18 cellular contexts compared by ENCODE assay signal in the genomic region with DNA sequence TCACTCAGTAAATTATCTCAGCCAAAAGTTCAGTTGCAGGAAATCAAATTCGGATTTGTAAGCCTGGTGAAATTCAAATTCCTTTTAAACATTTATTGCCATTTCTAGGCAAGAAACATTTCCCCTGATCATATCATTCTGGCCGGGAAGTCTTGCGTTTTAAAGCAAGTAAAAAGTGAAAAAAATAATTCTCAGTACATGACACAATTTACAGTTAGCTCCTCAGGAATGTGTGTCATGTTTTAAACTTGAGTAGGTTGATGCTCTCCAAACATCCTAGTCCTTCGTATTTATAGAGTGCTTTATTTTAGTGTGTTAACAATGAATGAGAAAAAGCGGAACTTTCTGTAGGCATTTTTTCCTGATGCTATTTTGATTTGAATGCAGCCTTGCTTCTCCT.
A peak's percentile ranks its signal among the peaks of the same experiment; 100 is the strongest.
DNase-seq lines count a peak whose midpoint lies in the region; ATAC-seq, FAIRE-seq and TF ChIP-seq lines count a peak whose summit lies in the region.
"Had no signal": no experiment of that assay in that cellular context is flagged by ENCODE, and none has a peak within 500 bp of the region (broad histone marks: within the 10 kb centered on the region; RNA-seq: fewer than 3 reads in every experiment).

No MANE protein-coding gene starts in this region.

- H3K27me3 ChIP-seq in adipocyte (replicated peaks; ENCODE audit: control insufficient read depth, insufficient read depth, low read length) (peaks cover 10% of the 10 kb centered on the region), osteoblast (ENCODE audit: insufficient read depth, low read length) (no peaks in the 10 kb centered on the region), small intestine (ENCODE audit: control insufficient read depth in 2 of 2, insufficient read depth in 2 of 2, low read length in 2 of 2) (no peaks in the 10 kb centered on the region)

- H3K4me1 ChIP-seq in adipocyte (ENCODE audit: control insufficient read depth, insufficient read depth, low read length): peaks cover 32% of the 10 kb centered on the region
- H3K4me1 ChIP-seq in osteoblast (ENCODE audit: insufficient read depth, low read length): peaks cover 49% of the 10 kb centered on the region
- no peaks in the 10 kb centered on the region for H3K4me1 ChIP-seq in small intestine (ENCODE audit: control insufficient read depth in 2 of 2, insufficient read depth in 1 of 2, low read depth in 1 of 2, low read length in 1 of 2)

- no peak overlapping the region for H3K4me3 ChIP-seq in adipocyte (ENCODE audit: low read length)
- no peak overlapping the region for H3K4me3 ChIP-seq in fibroblast of the aortic adventitia (ENCODE audit: low read depth, low read length)
- H3K4me3 ChIP-seq in osteoblast (ENCODE audit: insufficient read depth, low read length): no peak overlapping the region
- no peak overlapping the region for H3K4me3 ChIP-seq in small intestine (ENCODE audit: low read depth in 1 of 2, low read length in 2 of 2)

- no peaks in the 10 kb centered on the region for H4K20me1 ChIP-seq in osteoblast (ENCODE audit: insufficient read depth, low read length)

- H3K36me3 ChIP-seq in adipocyte (ENCODE audit: control insufficient read depth, insufficient read depth, low read length, severe bottlenecking): no peaks in the 10 kb centered on the region
- no peaks in the 10 kb centered on the region for H3K36me3 ChIP-seq in osteoblast (ENCODE audit: insufficient read depth, low read length)
- no peaks in the 10 kb centered on the region for H3K36me3 ChIP-seq in small intestine (ENCODE audit: control insufficient read depth in 2 of 2, insufficient read depth in 2 of 2, low read length in 2 of 2)

- peak overlapping the region; percentile 51 for H3K27ac ChIP-seq in osteoblast (ENCODE audit: low read depth, low read length)
- no peak overlapping the region for H3K27ac ChIP-seq in small intestine (ENCODE audit: low read depth in 1 of 2, low read length in 1 of 2)

- no peak overlapping the region for H2AFZ ChIP-seq in osteoblast (ENCODE audit: low read length)

- H3K9ac ChIP-seq in adipocyte (ENCODE audit: low read length): no peak overlapping the region

- H3K4me2 ChIP-seq in osteoblast (ENCODE audit: insufficient read depth, low read length): no peak overlapping the region

- no peaks in the 10 kb centered on the region for H3K9me3 ChIP-seq in adipocyte (ENCODE audit: control insufficient read depth, low read length)
- H3K9me3 ChIP-seq in osteoblast (ENCODE audit: low read depth, low read length): no peaks in the 10 kb centered on the region
- H3K9me3 ChIP-seq in small intestine (ENCODE audit: control insufficient read depth, low read depth): no peaks in the 10 kb centered on the region

- ATAC-seq in HG03565 (IDR thresholded peaks at IDR 0.05; ENCODE audit: unreplicated experiment) (no peak), HG03342 (IDR thresholded peaks at IDR 0.05; ENCODE audit: unreplicated experiment) (no peak)
- ATAC-seq: Right ventricle myocardium inferior had no signal

- peaks cover 4% of the 10 kb centered on the region for H3K79me2 ChIP-seq in osteoblast (ENCODE audit: insufficient read depth, low read length)

- DNase-seq in GM03348 (ENCODE audit: low spot score) (peak; percentile 29), adipocyte (ENCODE audit: low read depth) (peak; percentile 41), fibroblast of the aortic adventitia (ENCODE audit: low read depth) (peak; percentile 47), osteoblast (ENCODE audit: insufficient read length, low spot score, missing footprints) (no peak), small intestine (no peak), T1000 (lab: John Stamatoyannopoulos, UW) (no peak)
- DNase-seq: ACHN, GF-D8, H9, Karpas-422, MV-4-11, NCI-H187, NCI-H446, NCI-H526, SW 1271 had no signal

- no peak for FAIRE-seq in small intestine (lab: Jason Lieb, UNC)

- TF ChIP-seq CTCF in fibroblast of the aortic adventitia (IDR thresholded peaks at IDR 0.05; ENCODE audit: insufficient read depth, low read length) (no peak), osteoblast (IDR thresholded peaks at IDR 0.05; ENCODE audit: extremely low read depth, low read depth, low read length) (no peak)

- 73 to 86% (median 74%) methylated on average over 5 of the region's 5 CpGs for WGBS in small intestine, 3 donors

Comparison
In these comparisons a context has a peak if more than half of its experiments do, and no peak if none do; other contexts are left out.
1. DNase-seq: peak in GM03348 (single experiment), adipocyte (single experiment) and fibroblast of the aortic adventitia (single experiment); none in osteoblast (single experiment), small intestine (single experiment) and T1000 (single experiment).